Comparison of ENCODE assay signal across 1 cellular context in the genomic region with DNA sequence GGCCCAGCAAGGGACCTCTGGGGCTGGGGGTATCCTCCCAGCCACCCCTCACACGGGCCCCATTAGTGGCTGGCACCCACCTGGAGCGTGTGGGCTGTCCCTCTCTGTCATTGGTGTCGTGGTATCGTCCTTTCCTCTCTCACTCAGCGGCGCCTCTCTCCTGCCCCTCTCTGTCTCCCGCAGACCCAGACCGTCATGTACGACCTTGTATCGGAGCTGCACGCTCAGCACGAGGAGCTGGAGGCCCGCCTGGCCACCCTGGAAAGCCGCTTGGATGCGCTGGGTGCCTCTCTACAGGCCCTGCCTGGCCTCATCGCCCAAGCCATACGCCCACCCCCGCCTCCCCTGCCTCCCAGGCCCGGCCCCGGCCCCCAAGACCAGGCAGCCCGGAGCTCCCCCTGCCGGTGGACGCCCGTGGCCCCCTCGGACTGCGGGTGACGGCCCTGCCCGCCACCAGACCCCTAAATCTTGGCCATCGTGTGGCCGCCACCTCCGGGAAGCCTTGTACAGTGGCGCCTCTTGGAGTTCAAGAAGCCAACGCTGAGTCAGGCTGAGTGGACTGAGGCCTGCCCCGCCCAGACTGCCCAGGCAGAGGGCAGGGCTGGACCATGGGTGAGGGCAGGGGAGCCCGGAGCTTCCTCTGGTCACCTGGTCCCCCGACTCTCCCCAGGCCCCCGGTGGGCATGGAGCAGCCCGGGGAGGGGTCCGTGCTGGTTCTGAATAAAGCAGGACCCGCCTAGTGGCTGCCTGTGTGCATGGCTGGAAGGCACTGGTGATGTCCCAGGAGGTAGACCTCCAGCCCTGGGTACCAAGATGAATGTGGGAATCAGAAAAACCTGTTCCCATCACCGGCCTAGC.
TF ChIP-seq lines count a peak whose summit lies in the region.

No MANE protein-coding gene starts in this region.

TF ChIP-seq in K562, 482 proteins besides CTCF, POLR2A, EP300 and RAD21 (continued from another document and continues in another):
- TF ChIP-seq, protein P1, sequence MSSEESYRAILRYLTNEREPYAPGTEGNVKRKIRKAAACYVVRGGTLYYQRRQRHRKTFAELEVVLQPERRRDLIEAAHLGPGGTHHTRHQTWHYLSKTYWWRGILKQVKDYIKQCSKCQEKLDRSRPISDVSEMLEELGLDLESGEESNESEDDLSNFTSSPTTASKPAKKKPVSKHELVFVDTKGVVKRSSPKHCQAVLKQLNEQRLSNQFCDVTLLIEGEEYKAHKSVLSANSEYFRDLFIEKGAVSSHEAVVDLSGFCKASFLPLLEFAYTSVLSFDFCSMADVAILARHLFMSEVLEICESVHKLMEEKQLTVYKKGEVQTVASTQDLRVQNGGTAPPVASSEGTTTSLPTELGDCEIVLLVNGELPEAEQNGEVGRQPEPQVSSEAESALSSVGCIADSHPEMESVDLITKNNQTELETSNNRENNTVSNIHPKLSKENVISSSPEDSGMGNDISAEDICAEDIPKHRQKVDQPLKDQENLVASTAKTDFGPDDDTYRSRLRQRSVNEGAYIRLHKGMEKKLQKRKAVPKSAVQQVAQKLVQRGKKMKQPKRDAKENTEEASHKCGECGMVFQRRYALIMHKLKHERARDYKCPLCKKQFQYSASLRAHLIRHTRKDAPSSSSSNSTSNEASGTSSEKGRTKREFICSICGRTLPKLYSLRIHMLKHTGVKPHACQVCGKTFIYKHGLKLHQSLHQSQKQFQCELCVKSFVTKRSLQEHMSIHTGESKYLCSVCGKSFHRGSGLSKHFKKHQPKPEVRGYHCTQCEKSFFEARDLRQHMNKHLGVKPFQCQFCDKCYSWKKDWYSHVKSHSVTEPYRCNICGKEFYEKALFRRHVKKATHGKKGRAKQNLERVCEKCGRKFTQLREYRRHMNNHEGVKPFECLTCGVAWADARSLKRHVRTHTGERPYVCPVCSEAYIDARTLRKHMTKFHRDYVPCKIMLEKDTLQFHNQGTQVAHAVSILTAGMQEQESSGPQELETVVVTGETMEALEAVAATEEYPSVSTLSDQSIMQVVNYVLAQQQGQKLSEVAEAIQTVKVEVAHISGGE (CRISPR knock-in tag; IDR thresholded peaks at IDR 0.05), result 0 out of 6 replicates have a peak, but pooled peaks of 1 of the 3 experiments have one; percentile 14
- TF ChIP-seq NFRKB (IDR thresholded peaks at IDR 0.05; ENCODE audit: low read depth) (no peak), HMGN3 (IDR thresholded peaks at IDR 0.05; ENCODE audit: borderline replicate concordance, extremely low read depth, insufficient read length, low read depth, low read length) (peak; percentile 45), HES1 (IDR thresholded peaks at IDR 0.05; ENCODE audit: low read depth) (no peak), ZFP36 (IDR thresholded peaks at IDR 0.05; ENCODE audit: low read depth, low read length, partially characterized antibody) (peak; percentile 68), RFX5 (IDR thresholded peaks at IDR 0.05; ENCODE audit: low read depth, low read length) (no peak), ZNF764 (CRISPR knock-in tag; IDR thresholded peaks at IDR 0.05; ENCODE audit: low read depth) (no peak), ZNF77 (CRISPR knock-in tag; IDR thresholded peaks at IDR 0.05) (no peak), ZNF449 (CRISPR knock-in tag; IDR thresholded peaks at IDR 0.05) (no peak), ZBTB9 (CRISPR knock-in tag; IDR thresholded peaks at IDR 0.05) (no peak), EZH2 (IDR thresholded peaks at IDR 0.05; ENCODE audit: borderline replicate concordance, low read depth, low read length) (no peak), SIRT6 (IDR thresholded peaks at IDR 0.05; ENCODE audit: low read depth, low read length) (no peak), GATAD2A (IDR thresholded peaks at IDR 0.05) (0 out of 2 replicates have a peak, but pooled peaks have one; percentile 27), GTF2F1 (IDR thresholded peaks at IDR 0.05; ENCODE audit: low read depth, low read length) (no peak), ZNF277 (CRISPR knock-in tag; IDR thresholded peaks at IDR 0.05; ENCODE audit: borderline replicate concordance) (no peak), ZKSCAN1 (IDR thresholded peaks at IDR 0.05; ENCODE audit: low read depth, low read length) (no peak), ZNF121 (CRISPR knock-in tag; conservative IDR thresholded peaks at IDR 0.05) (no peak), ZNF696 (CRISPR knock-in tag; conservative IDR thresholded peaks at IDR 0.05) (no peak), ZNF584 (CRISPR knock-in tag; IDR thresholded peaks at IDR 0.05; ENCODE audit: low read depth) (no peak), MAZ (CRISPR knock-in tag; conservative IDR thresholded peaks at IDR 0.05 in 1 of 2, IDR thresholded peaks at IDR 0.05 in 1 of 2) (peak in 1 of 2 experiments; percentile 59; a peak in 1 of 4 replicates), FOXM1 (IDR thresholded peaks at IDR 0.05; ENCODE audit: low read depth) (no peak), FOXM1 (CRISPR knock-in tag; IDR thresholded peaks at IDR 0.05; ENCODE audit: low read depth) (no peak), ZBTB34 (CRISPR knock-in tag; IDR thresholded peaks at IDR 0.05) (no peak), HOMEZ (CRISPR knock-in tag; IDR thresholded peaks at IDR 0.05) (no peak), POLR3G (IDR thresholded peaks at IDR 0.05; ENCODE audit: extremely low read depth, insufficient read length, insufficient replicate concordance) (no peak)
- TF ChIP-seq, protein P2, sequence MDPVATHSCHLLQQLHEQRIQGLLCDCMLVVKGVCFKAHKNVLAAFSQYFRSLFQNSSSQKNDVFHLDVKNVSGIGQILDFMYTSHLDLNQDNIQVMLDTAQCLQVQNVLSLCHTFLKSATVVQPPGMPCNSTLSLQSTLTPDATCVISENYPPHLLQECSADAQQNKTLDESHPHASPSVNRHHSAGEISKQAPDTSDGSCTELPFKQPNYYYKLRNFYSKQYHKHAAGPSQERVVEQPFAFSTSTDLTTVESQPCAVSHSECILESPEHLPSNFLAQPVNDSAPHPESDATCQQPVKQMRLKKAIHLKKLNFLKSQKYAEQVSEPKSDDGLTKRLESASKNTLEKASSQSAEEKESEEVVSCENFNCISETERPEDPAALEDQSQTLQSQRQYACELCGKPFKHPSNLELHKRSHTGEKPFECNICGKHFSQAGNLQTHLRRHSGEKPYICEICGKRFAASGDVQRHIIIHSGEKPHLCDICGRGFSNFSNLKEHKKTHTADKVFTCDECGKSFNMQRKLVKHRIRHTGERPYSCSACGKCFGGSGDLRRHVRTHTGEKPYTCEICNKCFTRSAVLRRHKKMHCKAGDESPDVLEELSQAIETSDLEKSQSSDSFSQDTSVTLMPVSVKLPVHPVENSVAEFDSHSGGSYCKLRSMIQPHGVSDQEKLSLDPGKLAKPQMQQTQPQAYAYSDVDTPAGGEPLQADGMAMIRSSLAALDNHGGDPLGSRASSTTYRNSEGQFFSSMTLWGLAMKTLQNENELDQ (CRISPR knock-in tag; IDR thresholded peaks at IDR 0.05; ENCODE audit: borderline replicate concordance), result no peak
- TF ChIP-seq, protein P3, sequence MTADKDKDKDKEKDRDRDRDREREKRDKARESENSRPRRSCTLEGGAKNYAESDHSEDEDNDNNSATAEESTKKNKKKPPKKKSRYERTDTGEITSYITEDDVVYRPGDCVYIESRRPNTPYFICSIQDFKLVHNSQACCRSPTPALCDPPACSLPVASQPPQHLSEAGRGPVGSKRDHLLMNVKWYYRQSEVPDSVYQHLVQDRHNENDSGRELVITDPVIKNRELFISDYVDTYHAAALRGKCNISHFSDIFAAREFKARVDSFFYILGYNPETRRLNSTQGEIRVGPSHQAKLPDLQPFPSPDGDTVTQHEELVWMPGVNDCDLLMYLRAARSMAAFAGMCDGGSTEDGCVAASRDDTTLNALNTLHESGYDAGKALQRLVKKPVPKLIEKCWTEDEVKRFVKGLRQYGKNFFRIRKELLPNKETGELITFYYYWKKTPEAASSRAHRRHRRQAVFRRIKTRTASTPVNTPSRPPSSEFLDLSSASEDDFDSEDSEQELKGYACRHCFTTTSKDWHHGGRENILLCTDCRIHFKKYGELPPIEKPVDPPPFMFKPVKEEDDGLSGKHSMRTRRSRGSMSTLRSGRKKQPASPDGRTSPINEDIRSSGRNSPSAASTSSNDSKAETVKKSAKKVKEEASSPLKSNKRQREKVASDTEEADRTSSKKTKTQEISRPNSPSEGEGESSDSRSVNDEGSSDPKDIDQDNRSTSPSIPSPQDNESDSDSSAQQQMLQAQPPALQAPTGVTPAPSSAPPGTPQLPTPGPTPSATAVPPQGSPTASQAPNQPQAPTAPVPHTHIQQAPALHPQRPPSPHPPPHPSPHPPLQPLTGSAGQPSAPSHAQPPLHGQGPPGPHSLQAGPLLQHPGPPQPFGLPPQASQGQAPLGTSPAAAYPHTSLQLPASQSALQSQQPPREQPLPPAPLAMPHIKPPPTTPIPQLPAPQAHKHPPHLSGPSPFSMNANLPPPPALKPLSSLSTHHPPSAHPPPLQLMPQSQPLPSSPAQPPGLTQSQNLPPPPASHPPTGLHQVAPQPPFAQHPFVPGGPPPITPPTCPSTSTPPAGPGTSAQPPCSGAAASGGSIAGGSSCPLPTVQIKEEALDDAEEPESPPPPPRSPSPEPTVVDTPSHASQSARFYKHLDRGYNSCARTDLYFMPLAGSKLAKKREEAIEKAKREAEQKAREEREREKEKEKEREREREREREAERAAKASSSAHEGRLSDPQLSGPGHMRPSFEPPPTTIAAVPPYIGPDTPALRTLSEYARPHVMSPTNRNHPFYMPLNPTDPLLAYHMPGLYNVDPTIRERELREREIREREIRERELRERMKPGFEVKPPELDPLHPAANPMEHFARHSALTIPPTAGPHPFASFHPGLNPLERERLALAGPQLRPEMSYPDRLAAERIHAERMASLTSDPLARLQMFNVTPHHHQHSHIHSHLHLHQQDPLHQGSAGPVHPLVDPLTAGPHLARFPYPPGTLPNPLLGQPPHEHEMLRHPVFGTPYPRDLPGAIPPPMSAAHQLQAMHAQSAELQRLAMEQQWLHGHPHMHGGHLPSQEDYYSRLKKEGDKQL (CRISPR knock-in tag; IDR thresholded peaks at IDR 0.05; ENCODE audit: borderline replicate concordance), result no peak
- TF ChIP-seq, protein P4, sequence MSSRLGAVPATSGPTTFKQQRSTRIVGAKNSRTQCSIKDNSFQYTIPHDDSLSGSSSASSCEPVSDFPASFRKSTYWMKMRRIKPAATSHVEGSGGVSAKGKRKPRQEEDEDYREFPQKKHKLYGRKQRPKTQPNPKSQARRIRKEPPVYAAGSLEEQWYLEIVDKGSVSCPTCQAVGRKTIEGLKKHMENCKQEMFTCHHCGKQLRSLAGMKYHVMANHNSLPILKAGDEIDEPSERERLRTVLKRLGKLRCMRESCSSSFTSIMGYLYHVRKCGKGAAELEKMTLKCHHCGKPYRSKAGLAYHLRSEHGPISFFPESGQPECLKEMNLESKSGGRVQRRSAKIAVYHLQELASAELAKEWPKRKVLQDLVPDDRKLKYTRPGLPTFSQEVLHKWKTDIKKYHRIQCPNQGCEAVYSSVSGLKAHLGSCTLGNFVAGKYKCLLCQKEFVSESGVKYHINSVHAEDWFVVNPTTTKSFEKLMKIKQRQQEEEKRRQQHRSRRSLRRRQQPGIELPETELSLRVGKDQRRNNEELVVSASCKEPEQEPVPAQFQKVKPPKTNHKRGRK (tag; IDR thresholded peaks at IDR 0.05), result no peak
